ENCODE assay signal across 8 cellular contexts in the genomic region with DNA sequence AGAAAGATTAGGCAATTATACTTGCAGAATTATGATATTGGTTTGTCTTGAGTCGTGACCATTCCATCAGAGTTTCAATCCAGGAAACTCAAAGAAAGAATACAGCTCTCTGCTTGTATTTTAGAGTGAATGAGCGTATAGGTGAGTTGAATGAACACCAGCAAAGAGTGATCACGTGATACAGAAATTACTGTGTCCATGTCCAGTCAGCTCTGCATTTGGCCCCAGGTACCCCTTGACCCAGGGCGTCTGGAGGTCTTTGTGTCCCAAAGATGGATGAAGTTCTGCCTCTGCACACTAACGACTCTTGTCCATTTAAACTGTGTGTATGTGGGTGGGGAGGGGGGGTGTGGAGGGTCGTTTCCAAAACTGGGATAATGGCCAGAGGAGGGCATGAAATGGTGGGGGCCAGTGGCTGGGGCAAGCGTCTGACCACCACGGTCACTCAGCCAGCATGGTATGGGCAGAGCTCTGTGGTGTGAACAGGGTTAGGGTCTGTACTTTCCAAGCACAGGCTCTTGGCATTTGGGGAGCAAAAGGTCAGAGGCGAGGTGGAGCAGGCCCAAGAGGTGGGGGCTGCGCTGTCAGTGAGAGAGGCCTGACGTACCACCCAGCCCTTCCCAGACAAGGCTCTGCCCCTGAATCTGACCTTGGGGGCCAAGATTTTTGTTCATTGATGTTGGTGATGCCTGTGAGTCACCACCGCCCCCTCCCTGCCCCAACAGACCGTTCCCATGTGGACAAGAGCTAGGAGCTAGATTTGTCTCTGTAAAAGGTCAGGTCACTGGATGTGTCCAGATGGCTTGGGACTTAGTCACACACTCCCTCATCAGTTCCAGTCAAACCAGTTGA. TPM values are rescaled to one million over a fixed set of nuclear protein-coding genes. Genes with fewer than 3 reads are reported as not detected.
A peak's percentile ranks its signal among the peaks of the same experiment; 100 is the strongest.
DNase-seq lines count a peak whose midpoint lies in the region; FAIRE-seq and TF ChIP-seq lines count a peak whose summit lies in the region.

No MANE protein-coding gene starts in this region.

- no peaks in the 10 kb centered on the region for H3K9me3 ChIP-seq in prostate gland

- no peaks in the 10 kb centered on the region for H3K4me1 Mint-ChIP-seq in activated CD4-positive, alpha-beta memory T cell treated with anti-CD3 and anti-CD28 coated beads for 36 hours (ENCODE audit: low read depth)
- H3K4me1 Mint-ChIP-seq in immature natural killer cell = no peaks in the 10 kb centered on the region

- H3K27ac ChIP-seq in skin epidermis (peak overlapping the region in 9 of 21 experiments; percentile 26 to 88 (median 80)), prostate gland (no peak overlapping the region)

- WGBS in prostate gland = 76% methylated on average over 13 of the region's 13 CpGs

- H3K36me3 ChIP-seq in prostate gland = no peaks in the 10 kb centered on the region

- H3K27me3 ChIP-seq in prostate gland (replicated peaks; ENCODE audit: insufficient read depth) = no peaks in the 10 kb centered on the region

- H3K9me3 Mint-ChIP-seq in activated CD4-positive, alpha-beta memory T cell treated with anti-CD3 and anti-CD28 coated beads for 36 hours = no peaks in the 10 kb centered on the region
- no peaks in the 10 kb centered on the region for H3K9me3 Mint-ChIP-seq in immature natural killer cell

- H3K4me3 ChIP-seq in skin epidermis (peak overlapping the region; percentile 39 to 67 (median 64)), prostate gland (peak overlapping the region in 1 of 2 donors; percentile 54)

- intact Hi-C loops in activated CD4-positive, alpha-beta memory T cell treated with anti-CD3 and anti-CD28 coated beads for 36 hours (cut with micrococcal nuclease) = loop anchor here (5.0 kb wide), 1 partner anchor 84 kb away; no protein-coding TSS in a partner anchor
- intact Hi-C loops in prostate gland (cut with DNase I) = no loop called here

- no peaks in the 10 kb centered on the region for H3K36me3 Mint-ChIP-seq in activated CD4-positive, alpha-beta memory T cell treated with anti-CD3 and anti-CD28 coated beads for 36 hours
- no peaks in the 10 kb centered on the region for H3K36me3 Mint-ChIP-seq in immature natural killer cell

- peak; percentile 93 for FAIRE-seq in H54 (lab: Jason Lieb, UNC)

- CTCF ChIA-PET in activated CD4-positive, alpha-beta memory T cell treated with anti-CD3 and anti-CD28 coated beads for 36 hours (lab: Charles Lee) = interaction anchor here (0.8 to 5.6 kb wide), 6 partner anchors 13 to 162 kb away, joined by 3 to 270 read pairs (median 18); no protein-coding TSS in a partner anchor

- H3K4me3 Mint-ChIP-seq in activated CD4-positive, alpha-beta memory T cell treated with anti-CD3 and anti-CD28 coated beads for 36 hours = peak overlapping the region; percentile 22
- peak overlapping the region in 4 of 5 donors; percentile 15 to 52 (median 38) for H3K4me3 Mint-ChIP-seq in immature natural killer cell

- POLR2A ChIA-PET in activated CD4-positive, alpha-beta memory T cell treated with anti-CD3 and anti-CD28 coated beads for 36 hours (lab: Charles Lee) = interaction anchor here (1.6 kb wide), 1 partner anchor 161 kb away, joined by 3 read pairs; no protein-coding TSS in a partner anchor

- no peak for TF ChIP-seq CTCF in prostate gland (IDR thresholded peaks at IDR 0.05)

- TF ChIP-seq POLR2A in H54 (IDR thresholded peaks at IDR 0.05; ENCODE audit: low read depth, low read length) (no peak), prostate gland (IDR thresholded peaks at IDR 0.05) (no peak)

- H3K27me3 Mint-ChIP-seq in activated CD4-positive, alpha-beta memory T cell treated with anti-CD3 and anti-CD28 coated beads for 36 hours = peaks cover 24% of the 10 kb centered on the region
- peaks cover 2 to 12% (median 6%) of the 10 kb centered on the region in 3 donors for H3K27me3 Mint-ChIP-seq in immature natural killer cell (ENCODE audit: low read depth in 3 of 3)

- no peaks in the 10 kb centered on the region for H3K4me1 ChIP-seq in prostate gland (replicated peaks)

- peak; percentile 49 for DNase-seq in H54 (ENCODE audit: insufficient read length, low spot score)
- DNase-seq in activated CD4-positive, alpha-beta memory T cell treated with anti-CD3 and anti-CD28 coated beads for 36 hours = no peak
- DNase-seq in immature natural killer cell = no peak
- DNase-seq in central memory CD4-positive, alpha-beta T cell = no peak
- no peak for DNase-seq in activated gamma-delta T cell (lab: John Stamatoyannopoulos, UW)
- DNase-seq in stimulated activated CD4-positive, alpha-beta T cell treated with anti-CD3 and anti-CD28 coated beads, Interleukin-4, amount 100 ng/mL, for 24 hours = no peak
- DNase-seq in prostate gland (ENCODE audit: low spot score) = no peak

- H3K27ac Mint-ChIP-seq in activated CD4-positive, alpha-beta memory T cell treated with anti-CD3 and anti-CD28 coated beads for 36 hours = no peak overlapping the region
- H3K27ac Mint-ChIP-seq in immature natural killer cell = no peak overlapping the region

RNA-seq across cellular contexts. Expression of a gene that starts 1.4 kb away (rescaled TPM):
- 10 to 100 TPM; 29.4 to 34.0 TPM for total RNA-seq in activated CD4-positive, alpha-beta memory T cell treated with anti-CD3 and anti-CD28 coated beads for 36 hours
- 10 to 100 TPM; 35.7 to 73.1 (median 40.3) TPM for polyA plus RNA-seq in immature natural killer cell
- 10 to 100 TPM in 1 of 2 donors, 1 to 10 TPM in 1; 4.5 to 14.3 TPM for total RNA-seq in prostate gland

RNA-seq across cellular contexts. Expression of a gene that starts 15.6 kb away (rescaled TPM):
- total RNA-seq in activated CD4-positive, alpha-beta memory T cell treated with anti-CD3 and anti-CD28 coated beads for 36 hours = not detected
- not detected for polyA plus RNA-seq in immature natural killer cell
- total RNA-seq in prostate gland = not detected
